In the genomic region with DNA sequence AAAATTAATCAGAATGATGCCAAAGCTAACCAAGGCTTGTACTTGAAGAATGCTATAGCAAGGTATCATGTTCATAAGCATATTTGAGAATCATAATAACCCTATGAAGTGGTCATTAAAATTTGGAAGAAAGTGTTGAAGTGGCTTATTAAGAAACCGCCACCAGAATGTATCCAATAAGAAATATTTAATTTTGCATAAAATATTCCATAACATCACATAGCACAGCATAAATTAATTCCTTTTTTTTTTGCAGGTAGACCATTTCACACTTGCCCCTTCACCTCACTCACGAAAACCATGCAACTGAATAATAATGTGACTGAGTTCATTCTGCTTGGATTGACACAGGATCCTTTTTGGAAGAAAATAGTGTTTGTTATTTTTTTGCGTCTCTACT, we compare ENCODE assay signal across 11 cellular contexts. TPM values are rescaled to one million over a fixed set of nuclear protein-coding genes. Genes with fewer than 3 reads are reported as not detected.
"Had no signal": no experiment of that assay in that cellular context is flagged by ENCODE, and none has a peak within 500 bp of the region (broad histone marks: within the 10 kb centered on the region; RNA-seq: fewer than 3 reads in every experiment).

Gene OR4C16, plus strand, starts transcription at position 301 of the 400 bp plus-strand sequence. Its CDS starts 0 bp downstream, at position 301.

- H3K4me1 ChIP-seq: HAP-1 had no signal

- H3K4me2 ChIP-seq: GM23338 had no signal

- H3K9ac ChIP-seq: GM23248 had no signal

- H2AFZ ChIP-seq: GM23248, GM23338 had no signal

- H3K9me3 ChIP-seq: HAP-1 had no signal

- H3K4me3 ChIP-seq: GM23248, GM23338, HAP-1 had no signal

- H3K36me3 ChIP-seq: HAP-1 had no signal

- DNase-seq: GM23248, GOT3, H7, H9, HCEC 1CT, HFFc6 had no signal

- ATAC-seq: GM23338, HCT116 had no signal

- H3K27ac ChIP-seq: GM23248 had no signal

RNA-seq across cellular contexts. Expression of gene OR4C16, which starts in this region (rescaled TPM):
- total RNA-seq: GM23248, GM23338, H1, H4, H7, H9, HFFc6 had no signal
- polyA plus RNA-seq: GM23248, GM23338, H1 had no signal
